ENCODE assay signal across 25 cellular contexts in genomic region chr2:80395251-80395650, GRCh38.
"Had no signal": no experiment of that assay in that cellular context is flagged by ENCODE, and none has a peak within 500 bp of the region (broad histone marks: within the 10 kb centered on the region; RNA-seq: fewer than 3 reads in every experiment).

No MANE protein-coding gene starts in this region.

- ATAC-seq: naive thymus-derived CD8-positive, alpha-beta T cell; natural killer cell treated with Interleukin-12 subunit alpha and Interleukin-12 subunit beta and Interleukin-15 and Interleukin-18, amount 100 ng/mL, for 72 hours; pancreas; psoas muscle; right cardiac atrium; right lobe of liver; stimulated activated effector memory CD8-positive, alpha-beta T cell treated with anti-CD3 and anti-CD28 coated beads, Interleukin-12 subunit alpha, Interleukin-12 subunit beta, amount 100 ng/mL, for 72 hours; stimulated activated naive B cell treated with anti-CD40 and anti-IgM and Interleukin-4, amounts not matched to agents 10 μg/mL and 1 μg/mL and 100 μg/mL, for 72 hours had no signal

- H3K36me3 ChIP-seq: neutrophil, pancreas, right lobe of liver, sigmoid colon, stomach, thoracic aorta, thyroid gland, tibial nerve, upper lobe of left lung had no signal

- H3K27ac ChIP-seq: neutrophil, pancreas, psoas muscle, right lobe of liver, sigmoid colon, stomach, thoracic aorta, thyroid gland, tibial nerve, upper lobe of left lung had no signal

- H3K9me3 ChIP-seq: neutrophil, pancreas, psoas muscle, right lobe of liver, sigmoid colon, stomach, thoracic aorta, thyroid gland, tibial nerve, upper lobe of left lung had no signal

- H3K4me1 ChIP-seq: pancreas, psoas muscle, right lobe of liver, sigmoid colon, stomach, thyroid gland, upper lobe of left lung had no signal

- H3K4me3 ChIP-seq: pancreas, psoas muscle, right lobe of liver, sigmoid colon, stomach, thoracic aorta, thyroid gland, tibial nerve, upper lobe of left lung had no signal

- H3K27me3 ChIP-seq: neutrophil, pancreas, right lobe of liver, sigmoid colon, stomach, thyroid gland, tibial nerve, upper lobe of left lung had no signal

- DNase-seq: naive thymus-derived CD8-positive, alpha-beta T cell; nephron progenitor cell; nucleus accumbens; pancreas; posterior cingulate gyrus; psoas muscle; right cardiac atrium; right lobe of liver; sigmoid colon; small intestine; stimulated activated CD4-positive, alpha-beta T cell treated with anti-CD3 and anti-CD28 coated beads, Interleukin-15, amount 100 ng/mL, for 24 hours; stimulated activated CD4-positive, alpha-beta T cell treated with anti-CD3 and anti-CD28 coated beads, Interleukin-2, amount 100 ng/mL, for 24 hours; stimulated activated CD4-positive, alpha-beta T cell treated with anti-CD3 and anti-CD28 coated beads, Interleukin-2, amount 100 ng/mL, for 48 hours; stimulated activated CD4-positive, alpha-beta T cell treated with anti-CD3 and anti-CD28 coated beads, Interleukin-4, amount 100 ng/mL, for 24 hours; stimulated activated naive B cell treated with anti-CD40 and anti-IgM and Interleukin-4, amounts not matched to agents 10 μg/mL and 1 μg/mL and 100 μg/mL, for 72 hours; stimulated activated naive CD4-positive, alpha-beta T cell treated with Interleukin-2 at 50 U/mL for 16 hours; stomach; thyroid gland; trophoblast cell; upper lobe of left lung had no signal
